28 cellular contexts compared by ENCODE assay signal in the genomic region with DNA sequence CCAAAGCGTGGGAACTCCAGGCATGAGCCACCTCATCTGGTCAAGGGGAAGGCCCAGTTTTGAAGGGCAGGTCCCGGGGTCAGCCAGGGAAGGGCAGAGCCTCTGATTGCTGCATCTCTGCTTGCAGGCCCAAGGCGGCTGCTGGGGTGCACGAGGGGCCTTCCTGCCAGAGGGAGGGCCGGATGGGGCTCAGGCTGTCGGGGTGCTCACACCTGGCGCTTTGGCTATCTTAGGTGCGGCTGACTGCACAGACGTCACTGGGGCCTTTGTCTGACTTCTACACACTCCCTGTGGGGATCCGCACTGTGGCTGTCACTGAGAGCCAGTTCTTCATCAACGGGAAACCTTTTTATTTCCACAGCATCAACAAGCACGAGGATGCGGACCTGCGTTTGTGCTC.
"Had no signal": no experiment of that assay in that cellular context is flagged by ENCODE, and none has a peak within 500 bp of the region (broad histone marks: within the 10 kb centered on the region; RNA-seq: fewer than 3 reads in every experiment).

No MANE protein-coding gene starts in this region.

- H3K27me3 Mint-ChIP-seq: stimulated activated memory B cell treated with anti-CD40 and anti-IgM and Interleukin-4, amounts not matched to agents 10 μg/mL and 1 μg/mL and 100 μg/mL, for 72 hours; stimulated activated naive B cell treated with anti-CD40 and anti-IgM and Interleukin-4, amounts not matched to agents 10 μg/mL and 1 μg/mL and 100 μg/mL, for 72 hours; stimulated activated naive CD8-positive, alpha-beta T cell treated with anti-CD3 and anti-CD28 coated beads, Interleukin-15, amount 100 ng/mL, for 72 hours; stimulated activated naive CD8-positive, alpha-beta T cell treated with anti-CD3 and anti-CD28 coated beads, Interleukin-15, Interleukin-2, amounts not matched to agents 100 ng/mL and 50 ng/mL, for 24 hours; type B pancreatic cell had no signal

- H3K27ac Mint-ChIP-seq: stimulated activated effector memory CD8-positive, alpha-beta T cell treated with anti-CD3 and anti-CD28 coated beads, Interleukin-12 subunit alpha, Interleukin-12 subunit beta, amount 100 ng/mL, for 72 hours; stimulated activated memory B cell treated with anti-CD40 and anti-IgM and Interleukin-4, amounts not matched to agents 10 μg/mL and 1 μg/mL and 100 μg/mL, for 72 hours; stimulated activated naive B cell treated with anti-CD40 and anti-IgM and Interleukin-4, amounts not matched to agents 10 μg/mL and 1 μg/mL and 100 μg/mL, for 72 hours; stimulated activated naive CD8-positive, alpha-beta T cell treated with anti-CD3 and anti-CD28 coated beads, Interleukin-15, amount 100 ng/mL, for 72 hours; stimulated activated naive CD8-positive, alpha-beta T cell treated with anti-CD3 and anti-CD28 coated beads, Interleukin-15, Interleukin-2, amounts not matched to agents 100 ng/mL and 50 ng/mL, for 24 hours; type B pancreatic cell had no signal

- H3K36me3 Mint-ChIP-seq: stimulated activated effector memory CD8-positive, alpha-beta T cell treated with anti-CD3 and anti-CD28 coated beads, Interleukin-12 subunit alpha, Interleukin-12 subunit beta, amount 100 ng/mL, for 72 hours; stimulated activated memory B cell treated with anti-CD40 and anti-IgM and Interleukin-4, amounts not matched to agents 10 μg/mL and 1 μg/mL and 100 μg/mL, for 72 hours; type B pancreatic cell had no signal

- H3K4me3 Mint-ChIP-seq: stimulated activated effector memory CD8-positive, alpha-beta T cell treated with anti-CD3 and anti-CD28 coated beads, Interleukin-12 subunit alpha, Interleukin-12 subunit beta, amount 100 ng/mL, for 72 hours; stimulated activated memory B cell treated with anti-CD40 and anti-IgM and Interleukin-4, amounts not matched to agents 10 μg/mL and 1 μg/mL and 100 μg/mL, for 72 hours; stimulated activated naive B cell treated with anti-CD40 and anti-IgM and Interleukin-4, amounts not matched to agents 10 μg/mL and 1 μg/mL and 100 μg/mL, for 72 hours; stimulated activated naive CD8-positive, alpha-beta T cell treated with anti-CD3 and anti-CD28 coated beads, Interleukin-15, amount 100 ng/mL, for 72 hours; stimulated activated naive CD8-positive, alpha-beta T cell treated with anti-CD3 and anti-CD28 coated beads, Interleukin-15, Interleukin-2, amounts not matched to agents 100 ng/mL and 50 ng/mL, for 24 hours; type B pancreatic cell had no signal

- ATAC-seq: stimulated activated effector memory CD8-positive, alpha-beta T cell treated with anti-CD3 and anti-CD28 coated beads, Interleukin-12 subunit alpha, Interleukin-12 subunit beta, amount 100 ng/mL, for 72 hours; stimulated activated memory B cell treated with anti-CD40 and anti-IgM and Interleukin-4, amounts not matched to agents 10 μg/mL and 1 μg/mL and 100 μg/mL, for 72 hours; stimulated activated naive B cell treated with anti-CD40 and anti-IgM and Interleukin-4, amounts not matched to agents 10 μg/mL and 1 μg/mL and 100 μg/mL, for 72 hours; stimulated activated naive CD8-positive, alpha-beta T cell treated with anti-CD3 and anti-CD28 coated beads, Interleukin-15, amount 100 ng/mL, for 72 hours; stimulated activated naive CD8-positive, alpha-beta T cell treated with anti-CD3 and anti-CD28 coated beads, Interleukin-15, Interleukin-2, amounts not matched to agents 100 U/mL and 50 U/mL, for 24 hours had no signal

- H3K4me1 Mint-ChIP-seq: stimulated activated effector memory CD8-positive, alpha-beta T cell treated with anti-CD3 and anti-CD28 coated beads, Interleukin-12 subunit alpha, Interleukin-12 subunit beta, amount 100 ng/mL, for 72 hours; stimulated activated memory B cell treated with anti-CD40 and anti-IgM and Interleukin-4, amounts not matched to agents 10 μg/mL and 1 μg/mL and 100 μg/mL, for 72 hours; stimulated activated naive B cell treated with anti-CD40 and anti-IgM and Interleukin-4, amounts not matched to agents 10 μg/mL and 1 μg/mL and 100 μg/mL, for 72 hours; stimulated activated naive CD8-positive, alpha-beta T cell treated with anti-CD3 and anti-CD28 coated beads, Interleukin-15, amount 100 ng/mL, for 72 hours had no signal

- H3K27ac ChIP-seq: stomach, suprapubic skin, testis, thoracic aorta, thyroid gland, tibial artery, tibial nerve, transverse colon, upper lobe of left lung, upper lobe of right lung, uterus, vagina had no signal

- H3K9me3 ChIP-seq: testis, thoracic aorta, thyroid gland, upper lobe of right lung, uterus had no signal

- H3K27me3 ChIP-seq: stomach, suprapubic skin, testis, thyroid gland, tibial artery, tibial nerve, transverse colon, upper lobe of left lung, upper lobe of right lung, uterus, vagina had no signal

- H3K36me3 ChIP-seq: stomach, suprapubic skin, thoracic aorta, thyroid gland, tibial artery, tibial nerve, transverse colon, upper lobe of left lung, upper lobe of right lung, uterus, vagina had no signal

- H3K4me1 ChIP-seq: stomach, suprapubic skin, testis, thyroid gland, tibial artery, tibial nerve, transverse colon, upper lobe of left lung, upper lobe of right lung, uterus, vagina had no signal

- H3K4me3 ChIP-seq: stomach, suprapubic skin, testis, thoracic aorta, thyroid gland, tibial artery, tibial nerve, transverse colon, upper lobe of left lung, upper lobe of right lung, uterus, vagina had no signal

- DNase-seq: stimulated activated CD4-positive, alpha-beta T cell treated with anti-CD3 and anti-CD28 coated beads, Interleukin-2, amount 100 ng/mL, for 48 hours; stimulated activated CD4-positive, alpha-beta T cell treated with anti-CD3 and anti-CD28 coated beads, Interleukin-4, amount 100 ng/mL, for 1 hour; stimulated activated CD4-positive, alpha-beta T cell treated with anti-CD3 and anti-CD28 coated beads, Interleukin-4, amount 100 ng/mL, for 24 hours; stimulated activated CD4-positive, alpha-beta T cell treated with anti-CD3 and anti-CD28 coated beads, Interleukin-4, amount 100 ng/mL, for 4 hours; stimulated activated CD8-positive, alpha-beta memory T cell treated with anti-CD3 and anti-CD28 coated beads, Interleukin-4, amount 100 ng/mL, for 48 hours; stimulated activated naive B cell treated with anti-CD40 and anti-IgM and Interleukin-4, amounts not matched to agents 10 μg/mL and 1 μg/mL and 100 μg/mL, for 72 hours; stimulated activated naive CD4-positive, alpha-beta T cell; stimulated activated naive CD4-positive, alpha-beta T cell treated with Interleukin-2 at 50 U/mL for 16 hours; stimulated activated naive CD8-positive, alpha-beta T cell treated with anti-CD3 and anti-CD28 coated beads, Interleukin-15, amount 100 ng/mL, for 72 hours; stimulated activated naive CD8-positive, alpha-beta T cell treated with anti-CD3 and anti-CD28 coated beads, Interleukin-15, Interleukin-2, amounts not matched to agents 100 U/mL and 50 U/mL, for 24 hours; stomach; substantia nigra; testis; thyroid gland; transverse colon; trophoblast cell; upper lobe of right lung; uterus had no signal
